ENCODE assay signal across 8 cellular contexts in genomic region chr6:169723991-169724553, GRCh38. TPM values are rescaled to one million over a fixed set of nuclear protein-coding genes. Genes with fewer than 3 reads are reported as not detected.
DNase-seq lines count a peak whose midpoint lies in the region; ATAC-seq and TF ChIP-seq lines count a peak whose summit lies in the region.

TSS of gene PHF10 (minus strand) at chr6:169724500. CDS start at chr6:169723931, 569 bp downstream.

- H3K27me3 ChIP-seq in adrenal gland (no peaks in the 10 kb centered on the region), right cardiac atrium (ENCODE audit: control insufficient read depth, insufficient read depth) (no peaks in the 10 kb centered on the region), rectal smooth muscle tissue (ENCODE audit: control insufficient read depth, insufficient read depth, low read length) (no peaks in the 10 kb centered on the region)

- CTCF ChIA-PET in AG04449 (lab: Yijun Ruan, JAX): no interaction called here

- POLR2A ChIA-PET in AG04449 (lab: Yijun Ruan, JAX): no interaction called here

- H3K4me1 ChIP-seq in adrenal gland (replicated peaks in 1 of 2): peaks cover 10 to 45% of the 10 kb centered on the region in 2 donors
- H3K4me1 ChIP-seq in right cardiac atrium (ENCODE audit: control insufficient read depth, insufficient read depth, low read length): no peaks in the 10 kb centered on the region
- peaks cover 12% of the 10 kb centered on the region for H3K4me1 ChIP-seq in rectal smooth muscle tissue (ENCODE audit: control insufficient read depth, insufficient read depth, low read length)

- peak within 1 kb of the TSS; percentile 93 to 99 (median 96) for H3K27ac ChIP-seq in adrenal gland
- H3K27ac ChIP-seq in right cardiac atrium (ENCODE audit: low read length): peak within 1 kb of the TSS; percentile 100
- peak within 1 kb of the TSS; percentile 82 for H3K27ac ChIP-seq in rectal smooth muscle tissue (ENCODE audit: low read depth, low read length)

- H3K9me3 ChIP-seq in adrenal gland (replicated peaks in 1 of 3) (no peaks in the 10 kb centered on the region), right cardiac atrium (ENCODE audit: control insufficient read depth, low read length) (no peaks in the 10 kb centered on the region)

- TF ChIP-seq POLR2A in Raji (IDR thresholded peaks at IDR 0.05; ENCODE audit: insufficient read depth, low read depth, low read length) (peak; percentile 34; the same call in 1 of the 2 replicates), adrenal gland (IDR thresholded peaks at IDR 0.05) (peak in 1 of 2 donors; percentile 31)

- ATAC-seq in GM18907 (IDR thresholded peaks at IDR 0.05; ENCODE audit: unreplicated experiment) (peak; percentile 43), HG03095 (IDR thresholded peaks at IDR 0.05; ENCODE audit: unreplicated experiment) (peak; percentile 42), right cardiac atrium (peak; percentile 1 to 59)

- 1% methylated on average over 43 to 91 of the region's 98 CpGs; no CpG with 5 or more reads in 2 of the 4 donors for WGBS in adrenal gland, 4 donors
- WGBS in right cardiac atrium: 1% methylated on average over 96 of the region's 98 CpGs

- H3K36me3 ChIP-seq in adrenal gland (replicated peaks in 1 of 2) (no peaks in the 10 kb centered on the region), rectal smooth muscle tissue (ENCODE audit: control insufficient read depth, insufficient read depth, low read length) (no peaks in the 10 kb centered on the region)

- DNase-seq in AG04449 (ENCODE audit: low read depth, low spot score) (no peak), adrenal gland (peak in 5 of 7 donors; percentile 24 to 46 (median 30)), right cardiac atrium (peak in 2 of 3 donors; percentile 36 to 79), kidney glomerular epithelial cell (lab: John Stamatoyannopoulos, UW) (no peak)

- H3K4me3 ChIP-seq in AG04449 (ENCODE audit: low read depth, low read length) (peak within 1 kb of the TSS; percentile 71), adrenal gland (peak within 1 kb of the TSS; percentile 27 to 90 (median 46)), right cardiac atrium (ENCODE audit: low read length) (peak within 1 kb of the TSS; percentile 97), rectal smooth muscle tissue (ENCODE audit: low read length) (peak within 1 kb of the TSS; percentile 75)

- TF ChIP-seq CTCF in AG04449 (IDR thresholded peaks at IDR 0.05; ENCODE audit: insufficient read depth, low read length, missing control alignments) (no peak), adrenal gland (IDR thresholded peaks at IDR 0.05) (no peak)

- intact Hi-C loops in adrenal gland (cut with DNase I): no loop called here
- intact Hi-C loops in right cardiac atrium (cut with DNase I): no loop called here

- peak within 1 kb of the TSS; percentile 54 for H3K9ac ChIP-seq in rectal smooth muscle tissue (ENCODE audit: low read length)

RNA-seq across cellular contexts. Expression of gene PHF10, which starts in this region (rescaled TPM):
- 100 to 1,000 TPM in 2 of 8 donors, 10 to 100 TPM in 6; 36.6 to 119 (median 50.9) TPM for total RNA-seq in adrenal gland
- polyA plus RNA-seq in adrenal gland: 100 to 1,000 TPM in 1 of 3 donors, 10 to 100 TPM in 2; 52.9 to 121 (median 90.7) TPM
- total RNA-seq in right cardiac atrium: 10 to 100 TPM; 59.6 to 70.0 (median 61.0) TPM
- 40.5 TPM for polyA plus RNA-seq in right cardiac atrium

Comparison
In these comparisons a context has a peak if more than half of its experiments do, and no peak if none do; other contexts are left out.
1. DNase-seq: peak in adrenal gland (5 of 7) and right cardiac atrium (2 of 3); none in AG04449 (single experiment) and kidney glomerular epithelial cell (single experiment).
2. H3K4me3 ChIP-seq: peak in every context shown above with its lines; median percentile 97 in right cardiac atrium; 75 in rectal smooth muscle tissue; 71 in AG04449; 46 in adrenal gland.
3. Peak in every context shown above with its lines, with median percentiles within 50 percentile points of each other: ATAC-seq and H3K27ac ChIP-seq.